In the genomic region with DNA sequence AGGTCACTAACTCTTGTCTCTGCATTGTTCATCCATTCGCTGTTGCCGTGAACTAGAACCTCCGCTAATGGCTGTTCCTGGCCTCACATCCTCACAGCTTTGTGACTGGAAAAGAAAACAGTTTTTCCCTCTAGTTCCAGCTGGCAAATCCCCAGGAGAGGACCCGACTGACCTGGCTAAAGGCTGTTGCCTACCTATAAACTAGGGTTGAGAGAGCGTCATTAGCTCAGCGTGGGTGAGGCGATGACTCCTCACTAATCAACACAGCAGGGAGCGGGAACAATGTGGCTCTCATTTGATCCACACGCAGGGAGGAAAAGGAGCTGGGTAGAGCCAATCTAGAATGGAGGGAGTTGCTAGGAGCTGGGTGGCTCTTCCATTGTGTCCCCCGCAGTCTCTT, we compare ENCODE assay signal across 29 cellular contexts.
DNase-seq lines count a peak whose midpoint lies in the region; ATAC-seq and TF ChIP-seq lines count a peak whose summit lies in the region.
"Had no signal": no experiment of that assay in that cellular context is flagged by ENCODE, and none has a peak within 500 bp of the region (broad histone marks: within the 10 kb centered on the region; RNA-seq: fewer than 3 reads in every experiment).

No MANE protein-coding gene starts in this region.

- no peaks in the 10 kb centered on the region for H3K36me3 ChIP-seq in breast epithelium
- H3K36me3 ChIP-seq: neural progenitor cell, right atrium auricular region, SJCRH30 had no signal

- TF ChIP-seq POLR2A in breast epithelium (IDR thresholded peaks at IDR 0.05) = no peak

- TF ChIP-seq CTCF in breast epithelium (IDR thresholded peaks at IDR 0.05) = no peak

- no peaks in the 10 kb centered on the region for H3K9me3 ChIP-seq in breast epithelium
- H3K9me3 ChIP-seq: SJCRH30 had no signal

- DNase-seq in Daoy (ENCODE audit: low read depth) (peak; percentile 62), NCI-H146 treated with DMSO at 0.1 percent for 48 hours (lab: John Stamatoyannopoulos, UW; ENCODE audit: unreplicated experiment) (peak; percentile 5), breast epithelium (ENCODE audit: low spot score in 2 of 2) (peak in 1 of 2 donors; percentile 52), HUDEP-2 (lab: John Stamatoyannopoulos, UW; ENCODE audit: unreplicated experiment in 76 of 76) (no peak)
- DNase-seq: activated B cell treated with CpG ODN at 0.5 μM for 24 hours; activated CD4-positive, alpha-beta T cell treated with anti-CD3 and anti-CD28 coated beads, Interleukin-2, amount 10 ng/mL, durations not matched to agents 7 days and 5 days; activated effector memory CD4-positive, alpha-beta T cell treated with Interleukin-2 at 50 U/mL for 16 hours; amygdala; CD8-positive, alpha-beta memory T cell; DMS53; glutamatergic neuron; mesendoderm; NCI-H1092 treated with DMSO at 0.1 percent for 48 hours; NCI-H2029 treated with DMSO at 0.1 percent for 48 hours; NCI-H345; NCI-H82; SJCRH30; stimulated activated naive CD4-positive, alpha-beta T cell; T-cell had no signal

- intact Hi-C loops in breast epithelium (cut with DNase I; ENCODE audit: low total_unique reads) = no loop called here

- H3K27ac ChIP-seq in breast epithelium (peak overlapping the region; percentile 90 to 92), skin epidermis (peak overlapping the region in 19 of 21 experiments; percentile 1 to 79 (median 53))
- H3K27ac ChIP-seq: neural progenitor cell, parathyroid adenoma, right atrium auricular region, SJCRH30 had no signal

- H3K27me3 ChIP-seq in breast epithelium = no peaks in the 10 kb centered on the region
- H3K27me3 ChIP-seq: neural progenitor cell, right atrium auricular region had no signal

- H3K4me3 ChIP-seq in breast epithelium (peak overlapping the region in 2 of 3 donors; percentile 9 to 39), skin epidermis (peak overlapping the region in 1 of 7 experiments; percentile 2)
- H3K4me3 ChIP-seq: neural progenitor cell, right atrium auricular region, SJCRH30, smooth muscle cell had no signal

- ATAC-seq in GM18870 (IDR thresholded peaks at IDR 0.05; ENCODE audit: unreplicated experiment) (no peak), GM21723 (IDR thresholded peaks at IDR 0.05; ENCODE audit: unreplicated experiment) (no peak)
- ATAC-seq: activated naive CD4-positive, alpha-beta T cell treated with anti-CD3 and anti-CD28 coated beads, Interleukin-2, amount 50 U/mL, for 72 hours; HCT116; left lobe of liver; T-cell had no signal

- peaks cover 0 to 4% of the 10 kb centered on the region in 2 donors for H3K4me1 ChIP-seq in breast epithelium
- H3K4me1 ChIP-seq: parathyroid adenoma, right atrium auricular region had no signal

Comparison
In these comparisons a context has a peak if more than half of its experiments do, and no peak if none do; other contexts are left out.
1. DNase-seq: peak in Daoy (single experiment) and NCI-H146 treated with DMSO at 0.1 percent for 48 hours (single experiment); none in HUDEP-2 (0 of 76).